ENCODE assay signal across 15 cellular contexts in genomic region chr3:9452417-9452816, GRCh38. TPM values are rescaled to one million over a fixed set of nuclear protein-coding genes. Genes with fewer than 3 reads are reported as not detected.
DNase-seq lines count a peak whose midpoint lies in the region; ATAC-seq and TF ChIP-seq lines count a peak whose summit lies in the region.
"Had no signal": no experiment of that assay in that cellular context is flagged by ENCODE, and none has a peak within 500 bp of the region (broad histone marks: within the 10 kb centered on the region; RNA-seq: fewer than 3 reads in every experiment).

No MANE protein-coding gene starts in this region.

- H3K9me3 ChIP-seq in PC-3 (ENCODE audit: low read length), result no peaks in the 10 kb centered on the region

- H3K27me3 ChIP-seq in PC-3 (ENCODE audit: low read length), result no peaks in the 10 kb centered on the region

- H3K36me3 Mint-ChIP-seq in natural killer cell, result peaks cover 37% of the 10 kb centered on the region

- no peak overlapping the region for H2AFZ ChIP-seq in PC-3 (ENCODE audit: low read length)

- CTCF ChIA-PET in PC-3 (lab: Charles Lee), result no interaction called here

- POLR2A ChIA-PET in PC-3 (lab: Charles Lee; ENCODE audit: unreplicated experiment), result interaction anchor here (0.6 to 0.7 kb wide), 2 partner anchors 32 to 490 kb away, joined by 3 to 5 read pairs; no protein-coding TSS in a partner anchor

- peak overlapping the region; percentile 93 to 95 for H3K27ac Mint-ChIP-seq in natural killer cell
- H3K27ac Mint-ChIP-seq: WTC11 had no signal

- H3K4me2 ChIP-seq in PC-3 (ENCODE audit: low read length), result no peak overlapping the region

- no peak overlapping the region for H3K27ac ChIP-seq in PC-3 (ENCODE audit: low read length)

- peak; percentile 70 for DNase-seq in NCI-H2029 (lab: John Stamatoyannopoulos, UW)
- no peak for DNase-seq in NCI-H2029 treated with DMSO at 0.1 percent for 48 hours (lab: John Stamatoyannopoulos, UW)
- DNase-seq in RPMI8226, result peak; percentile 31
- DNase-seq in choroid plexus epithelial cell (ENCODE audit: low read depth), result peak; percentile 57
- no peak for DNase-seq in natural killer cell
- no peak for DNase-seq in A172 (ENCODE audit: low spot score)
- no peak for DNase-seq in PC-3
- DNase-seq in NCI-H187 treated with DMSO at 0.1 percent for 48 hours (lab: John Stamatoyannopoulos, UW), result no peak
- DNase-seq: 8988T, GDM1, NCI-H1048, NCI-H526 treated with DMSO at 0.1 percent for 48 hours, SIG-M5 had no signal

- no peaks in the 10 kb centered on the region for H3K27me3 Mint-ChIP-seq in natural killer cell (ENCODE audit: low read depth in 2 of 2)

- H3K4me3 ChIP-seq in choroid plexus epithelial cell (ENCODE audit: low read depth, low read length), result no peak overlapping the region
- H3K4me3 ChIP-seq in PC-3 (ENCODE audit: low read length), result no peak overlapping the region

- H3K9ac ChIP-seq in PC-3 (ENCODE audit: low read length), result no peak overlapping the region

- ATAC-seq in natural killer cell, result peak in 2 of 3 donors; percentile 50 to 76
- ATAC-seq in PC-3, result no peak
- ATAC-seq: WTC11 had no signal

- H3K9me3 Mint-ChIP-seq in natural killer cell, result no peaks in the 10 kb centered on the region
- H3K9me3 Mint-ChIP-seq: mesothelial cell of epicardium, WTC11 had no signal

- BruUV-seq in PC-3 (replicated peaks; lab: Mats Ljungman, UMichigan), result no TSS peak

- H3K4me1 Mint-ChIP-seq in natural killer cell, result peaks cover 20 to 22% of the 10 kb centered on the region in 2 donors
- H3K4me1 Mint-ChIP-seq: mesothelial cell of epicardium, WTC11 had no signal

- H3K79me2 ChIP-seq in PC-3 (ENCODE audit: low read length), result peaks cover 5% of the 10 kb centered on the region; the same call in 1 of the 2 replicates

- TF ChIP-seq CTCF in choroid plexus epithelial cell (conservative IDR thresholded peaks at IDR 0.05; ENCODE audit: low read depth, low read length), result no peak
- no peak for TF ChIP-seq CTCF in natural killer cell (IDR thresholded peaks at IDR 0.05)
- no peak for TF ChIP-seq CTCF in PC-3 (conservative IDR thresholded peaks at IDR 0.05; ENCODE audit: low read depth, low read length)

- H3K4me3 Mint-ChIP-seq in natural killer cell, result peak overlapping the region; percentile 50
- H3K4me3 Mint-ChIP-seq: mesothelial cell of epicardium, WTC11 had no signal

- H3F3A ChIP-seq in PC-3 (ENCODE audit: low read length, unreplicated experiment), result peaks cover 3% of the 10 kb centered on the region

- peaks cover 14% of the 10 kb centered on the region; the same call in 1 of the 2 replicates for H4K20me1 ChIP-seq in PC-3 (ENCODE audit: low read length)

- H3K36me3 ChIP-seq in PC-3 (ENCODE audit: low read depth, low read length), result peaks cover 79% of the 10 kb centered on the region

- intact Hi-C loops in natural killer cell (cut with micrococcal nuclease) (loop anchor here (2.0 kb wide), 1 partner anchor 54 kb away; no protein-coding TSS in a partner anchor), PC-3 (cut with micrococcal nuclease) (no loop called here)

- H3K4me1 ChIP-seq in PC-3 (ENCODE audit: insufficient read depth, low read length), result no peaks in the 10 kb centered on the region

- H3K9me2 ChIP-seq in PC-3 (replicated peaks; ENCODE audit: low read length), result no peaks in the 10 kb centered on the region

RNA-seq across cellular contexts. Expression of gene SETD5, which starts 55.0 kb away (rescaled TPM):
- total RNA-seq in natural killer cell (100 to 1,000 TPM; 106 to 154 (median 140) TPM), PC-3 (2014; rRNA removed) (64.9 and 74.9 TPM in 2 replicates)
- total RNA-seq in A172 (2014; rRNA removed; shearing (Covaris generic)), result 43.4 and 44.3 TPM in 2 replicates

Comparison
In these comparisons a context has a peak if more than half of its experiments do, and no peak if none do; other contexts are left out.
1. DNase-seq: peak in NCI-H2029 (single experiment), RPMI8226 (single experiment) and choroid plexus epithelial cell (single experiment); none in NCI-H2029 treated with DMSO at 0.1 percent for 48 hours (single experiment), natural killer cell (single experiment), A172 (single experiment), PC-3 (single experiment) and NCI-H187 treated with DMSO at 0.1 percent for 48 hours (single experiment).